Comparison of ENCODE assay signal across 8 cellular contexts in genomic region chr1:185317886-185318310, GRCh38. TPM values are rescaled to one million over a fixed set of nuclear protein-coding genes. Genes with fewer than 3 reads are reported as not detected.
A peak's percentile ranks its signal among the peaks of the same experiment; 100 is the strongest.
DNase-seq lines count a peak whose midpoint lies in the region; ATAC-seq, FAIRE-seq and TF ChIP-seq lines count a peak whose summit lies in the region.

No MANE protein-coding gene starts in this region.

- H3K9me3 ChIP-seq in GM12878 (replicated peaks; ENCODE audit: control insufficient read depth, insufficient read depth, low read length): no peaks in the 10 kb centered on the region; the same call in 2 of the 3 replicates
- H3K9me3 ChIP-seq in kidney (ENCODE audit: control insufficient read depth in 1 of 2, low read length in 2 of 2): no peaks in the 10 kb centered on the region

- H3K27me3 Mint-ChIP-seq in IgD-negative memory B cell: no peaks in the 10 kb centered on the region

- no peaks in the 10 kb centered on the region; the same call in 1 of the 2 replicates for H4K20me1 ChIP-seq in GM12878 (ENCODE audit: control insufficient read depth, insufficient read depth)

- H3K79me2 ChIP-seq in GM12878 (ENCODE audit: control insufficient read depth, insufficient read depth, low read length): peaks cover 43% of the 10 kb centered on the region

- H3K27ac ChIP-seq in GM12878 (ENCODE audit: control insufficient read depth, insufficient read depth) (peak overlapping the region; percentile 98), kidney (ENCODE audit: low read depth in 2 of 2, low read length in 2 of 2) (peak overlapping the region; percentile 97)

- 8% methylated on average over 11 of the region's 11 CpGs for WGBS in GM12878 (ENCODE audit: insufficient coverage, insufficient replicate concordance, low lambda C conversion rate, missing lambda C conversion rate)

- H3K4me3 Mint-ChIP-seq in IgD-negative memory B cell: peak overlapping the region; percentile 94 to 100 (median 98)

- H2AFZ ChIP-seq in GM12878 (ENCODE audit: control insufficient read depth, low read depth, low read length): peak overlapping the region; percentile 93

- H3K4me1 Mint-ChIP-seq in IgD-negative memory B cell: peaks cover 24 to 35% (median 30%) of the 10 kb centered on the region in 3 donors

- BruUV-seq in GM12878 (replicated peaks; lab: Mats Ljungman, UMichigan): no TSS peak

- peak overlapping the region; percentile 97 to 100 (median 99) for H3K27ac Mint-ChIP-seq in IgD-negative memory B cell

- H3K36me3 Mint-ChIP-seq in IgD-negative memory B cell: peaks cover 1% of the 10 kb centered on the region

- intact Hi-C loops in GM12878 (cut with micrococcal nuclease; ENCODE audit: unreplicated experiment): loop anchor here (1.0 to 5.0 kb wide), 10 partner anchors 11 to 319 kb away; partner anchors contain the start of genes RNF2, SWT1 and TRMT1L
- intact Hi-C loops in kidney (cut with DNase I): no loop called here

- H3K36me3 ChIP-seq in GM12878 (ENCODE audit: control insufficient read depth in 2 of 2, insufficient read depth in 2 of 2, low read length in 1 of 2): no peaks in the 10 kb centered on the region
- peaks cover 0 to 4% of the 10 kb centered on the region in 2 donors for H3K36me3 ChIP-seq in kidney (ENCODE audit: control insufficient read depth in 1 of 2, insufficient read depth in 2 of 2, low read length in 2 of 2)

- in situ Hi-C loops in GM12878 (cut with MboI): loop anchor here (25.0 kb wide), 1 partner anchor 1044 kb away; no protein-coding TSS in a partner anchor

- H3K9ac ChIP-seq in GM12878 (ENCODE audit: control insufficient read depth, insufficient read depth, low read length): peak overlapping the region; percentile 95
- H3K9ac ChIP-seq in kidney (ENCODE audit: low read length in 2 of 2): peak overlapping the region; percentile 75 to 83

- H3K4me1 ChIP-seq in GM12878 (ENCODE audit: control insufficient read depth, insufficient read depth, low read length) (no peaks in the 10 kb centered on the region; the same call in 1 of the 2 replicates), kidney (ENCODE audit: control insufficient read depth in 1 of 2, insufficient read depth in 1 of 2, low read depth in 1 of 2, low read length in 2 of 2) (peaks cover 6 to 7% of the 10 kb centered on the region in 2 donors)

- DNase-seq in Daoy (ENCODE audit: low read depth): peak; percentile 54
- DNase-seq in T follicular helper cell (ENCODE audit: low read depth): peak; percentile 66
- DNase-seq in GM12878 (ENCODE audit: low read depth, low spot score): peak; percentile 76
- DNase-seq in kidney: peak; percentile 76
- DNase-seq in stimulated activated CD4-positive, alpha-beta T cell treated with anti-CD3 and anti-CD28 coated beads, Interleukin-2, amount 100 ng/mL, for 48 hours: peak; percentile 53 to 56
- no peak for DNase-seq in HCEC 1CT

- TF ChIP-seq RAD21 in GM12878 (IDR thresholded peaks at IDR 0.05; ENCODE audit: insufficient read depth, low read depth, low read length): no peak

- no peaks in the 10 kb centered on the region for H3K27me3 ChIP-seq in GM12878 (replicated peaks in 1 of 2; ENCODE audit: control insufficient read depth in 2 of 2, insufficient read depth in 2 of 2, low read length in 1 of 2)

- peak overlapping the region; percentile 98 for H3K4me2 ChIP-seq in GM12878 (ENCODE audit: control insufficient read depth, insufficient read depth)

- peak overlapping the region; percentile 76; the same call in 1 of the 2 replicates for H3K4me3 ChIP-seq in GM12878
- H3K4me3 ChIP-seq in kidney (ENCODE audit: low read length in 2 of 2): peak overlapping the region; percentile 71 to 95

- peak in 1 of 2 experiments; percentile 69; a peak in 1 of 4 replicates for TF ChIP-seq EP300 in GM12878 (IDR thresholded peaks at IDR 0.05; ENCODE audit: borderline replicate concordance in 1 of 2, control insufficient read depth in 1 of 2, low read depth in 2 of 2, low read length in 2 of 2)

- H3K9me3 Mint-ChIP-seq in IgD-negative memory B cell: peaks cover 0 to 3% (median 2%) of the 10 kb centered on the region in 3 donors

- RAD21 ChIA-PET in GM12878 (lab: Charles Lee; ENCODE audit: unreplicated experiment): interaction anchor here (0.5 to 4.7 kb wide), 14 partner anchors 15 to 568 kb away, joined by 3 to 52 read pairs (median 10); no protein-coding TSS in a partner anchor

- CTCF ChIA-PET in GM12878 (lab: Yijun Ruan, JAX): interaction anchor here (0.6 to 4.5 kb wide), 10 partner anchors 20 to 352 kb away, joined by 3 to 29 read pairs (median 3); no protein-coding TSS in a partner anchor

- FAIRE-seq in GM12878 (lab: Jason Lieb, UNC) (peak; percentile 35), kidney (lab: Jason Lieb, UNC) (no peak)

- TF ChIP-seq CTCF in GM12878 (IDR thresholded peaks at IDR 0.05 in 2 of 3, conservative IDR thresholded peaks at IDR 0.05 in 1 of 3; ENCODE audit: control insufficient read depth in 2 of 3, extremely low read depth in 1 of 3, insufficient read depth in 1 of 3, low read depth in 3 of 3, low read length in 3 of 3) (no peak), kidney (IDR thresholded peaks at IDR 0.05; ENCODE audit: borderline replicate concordance, extremely low read depth, insufficient read depth) (no peak)

- POLR2A ChIA-PET in GM12878 (lab: Charles Lee): interaction anchor here (0.6 to 3.1 kb wide), 7 partner anchors 19 to 91 kb away, joined by 3 to 14 read pairs (median 4); no protein-coding TSS in a partner anchor

- ATAC-seq in GM21529 (IDR thresholded peaks at IDR 0.05; ENCODE audit: unreplicated experiment) (peak; percentile 39), GM12878 (peak; percentile 56)

- SMC1A ChIA-PET in GM12878 (lab: Charles Lee; ENCODE audit: uncharacterized antibody, unreplicated experiment): interaction anchor here (0.8 to 6.2 kb wide), 15 partner anchors 15 to 352 kb away, joined by 3 to 54 read pairs (median 6); no protein-coding TSS in a partner anchor

- TF ChIP-seq POLR2A in GM12878 (IDR thresholded peaks at IDR 0.05; ENCODE audit: low read depth, low read length): no peak

TF ChIP-seq in GM12878, 131 proteins besides CTCF, POLR2A, EP300 and RAD21 (continues in another document):
- TF ChIP-seq NR2F1 (conservative IDR thresholded peaks at IDR 0.05) (0 out of 2 replicates have a peak, but pooled peaks have one; percentile 43), CBX5 (IDR thresholded peaks at IDR 0.05; ENCODE audit: low read depth) (no peak), BHLHE40 (IDR thresholded peaks at IDR 0.05; ENCODE audit: borderline replicate concordance in 1 of 2, low read depth in 2 of 2, low read length in 1 of 2) (peak; percentile 71 to 78; a peak in 3 of 4 replicates), ASH2L (IDR thresholded peaks at IDR 0.05; ENCODE audit: borderline replicate concordance, low read depth) (no peak), IKZF1 (conservative IDR thresholded peaks at IDR 0.05) (peak; percentile 94), SMC3 (IDR thresholded peaks at IDR 0.05; ENCODE audit: borderline replicate concordance, low read length) (no peak), ZNF24 (IDR thresholded peaks at IDR 0.05) (no peak), PBX3 (IDR thresholded peaks at IDR 0.05; ENCODE audit: insufficient replicate concordance, low read depth, low read length) (no peak), NFXL1 (IDR thresholded peaks at IDR 0.05; ENCODE audit: borderline replicate concordance) (no peak), PAX8 (IDR thresholded peaks at IDR 0.05) (no peak), MAX (IDR thresholded peaks at IDR 0.05; ENCODE audit: low read depth, low read length) (0 out of 2 replicates have a peak, but pooled peaks have one; percentile 48)

RNA-seq across cellular contexts. Expression of gene IVNS1ABP, which starts 0.9 kb away (rescaled TPM):
- total RNA-seq in Daoy (2014; rRNA removed; shearing (Covaris generic)): 70.2 and 81.0 TPM in 2 replicates
- polyA plus RNA-seq in IgD-negative memory B cell (35.4 TPM), GM12878 (2011; rRNA removed) (154 and 194 TPM in 2 replicates), GM12878 (2014; fragmentation: Illumina TruSeq; extraction: Trizol) (40.3 and 53.4 TPM in 2 replicates), GM12878 (2014; fragmentation: Nextera tagmentation; extraction: Ambion mirVana) (10 to 100 TPM; 19.2 to 29.2 TPM), GM12878 (2014; rRNA removed) (33.4 and 39.6 TPM in 2 replicates), GM12878 (2016; fragmentation: Nextera tagmentation; extraction: Ambion mirVana) (10 to 100 TPM; 56.7 to 60.2 TPM), kidney (ENCODE audit: insufficient read depth, low read depth, low replicate concordance) (115 TPM)
- total RNA-seq in GM12878 (2013; cell fraction: nucleolus; rRNA removed): 336 and 339 TPM in 2 replicates
- total RNA-seq in GM12878 (2014; rRNA removed) (42.4 and 43.7 TPM in 2 replicates), GM12878 (2014; rRNA removed; fragmentation: Illumina TruSeq; extraction: Trizol) (45.4 and 49.0 TPM in 2 replicates), GM12878 (2021) (48.3 and 52.6 TPM in 2 replicates), kidney (198 TPM)
- polyA plus RNA-seq in GM12878 (2011; ENCODE audit: low read depth): 24.3 TPM
- 44.7 and 51.8 TPM in 2 replicates for polyA plus RNA-seq in GM12878 (2011; cell fraction: cytosol; rRNA removed)
- polyA plus RNA-seq in GM12878 (2011; cell fraction: nucleus; rRNA removed): 242 and 289 TPM in 2 replicates
- polyA plus RNA-seq in GM12878 (2012): 35.7 and 51.2 TPM in 2 replicates
- polyA minus RNA-seq in GM12878 (2011; rRNA and poly(A)+ RNA removed): 107 and 148 TPM in 2 replicates
- 31.1 and 34.3 TPM in 2 replicates for polyA minus RNA-seq in GM12878 (2011; cell fraction: cytosol; rRNA and poly(A)+ RNA removed)
- 264 and 283 TPM in 2 replicates for polyA minus RNA-seq in GM12878 (2011; cell fraction: nucleus; rRNA and poly(A)+ RNA removed)
